Comparison of ENCODE assay signal across 32 cellular contexts in the genomic region with DNA sequence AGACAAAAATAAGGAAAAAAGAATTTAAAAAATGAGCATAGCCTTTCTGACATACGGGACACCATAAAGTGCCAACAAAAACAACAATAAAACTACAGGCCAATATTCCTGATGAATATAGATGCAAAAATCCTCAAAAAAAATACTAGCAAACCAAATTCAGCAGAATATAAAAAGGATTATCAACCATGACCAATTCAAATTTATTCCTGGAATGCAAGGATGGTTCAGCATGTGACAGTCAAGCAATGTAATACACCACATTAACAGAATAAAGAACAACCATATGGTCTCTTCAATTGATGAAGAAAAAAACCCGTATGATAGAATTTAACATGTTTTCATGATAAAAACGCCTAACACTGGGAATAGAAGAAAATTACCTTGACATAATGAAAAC.
"Had no signal": no experiment of that assay in that cellular context is flagged by ENCODE, and none has a peak within 500 bp of the region (broad histone marks: within the 10 kb centered on the region; RNA-seq: fewer than 3 reads in every experiment).

No MANE protein-coding gene starts in this region.

- H3K27ac ChIP-seq: adrenal gland, ascending aorta, body of pancreas, brain microvascular endothelial cell, breast epithelium, cardiac muscle cell had no signal

- H3K27me3 ChIP-seq: adrenal gland, ascending aorta, body of pancreas, brain microvascular endothelial cell, breast epithelium, cardiac muscle cell had no signal

- DNase-seq: activated effector memory CD4-positive, alpha-beta T cell treated with anti-CD3 and anti-CD28 coated beads, Interleukin-2, amount 50 U/mL, for 16 hours; activated effector memory CD4-positive, alpha-beta T cell treated with Interleukin-2 at 50 U/mL for 16 hours; activated gamma-delta T cell; activated gamma-delta T cell treated with Interleukin-2 at 50 U/mL for 16 hours; activated naive CD4-positive, alpha-beta T cell; activated naive CD4-positive, alpha-beta T cell treated with anti-CD3 and anti-CD28 coated beads for 36 hours; activated naive CD4-positive, alpha-beta T cell treated with anti-CD3 and anti-CD28 coated beads, Interleukin-2, amount 10 ng/mL, durations not matched to agents 7 days and 5 days; activated naive CD4-positive, alpha-beta T cell treated with anti-CD3 and anti-CD28 coated beads, Interleukin-2, amount 50 U/mL, for 16 hours; activated naive CD4-positive, alpha-beta T cell treated with Interleukin-2 at 50 U/mL for 16 hours; activated naive CD8-positive, alpha-beta T cell treated with anti-CD3 and anti-CD28 coated beads for 36 hours; activated naive CD8-positive, alpha-beta T cell treated with anti-CD3 and anti-CD28 coated beads, Interleukin-2, amount 10 ng/mL, durations not matched to agents 7 days and 5 days; activated naive CD8-positive, alpha-beta T cell treated with anti-CD3 and anti-CD28 coated beads, Interleukin-2, amount 50 U/mL, for 24 hours; activated T-cell treated with anti-CD3 and anti-CD28 coated beads, Interleukin-2, amount 50 U/mL, for 4 hours; activated T-cell treated with anti-CD3 and anti-CD28 coated beads, Interleukin-2, amount 50 U/mL, for 48 hours; activated T-cell treated with anti-CD3 and anti-CD28 coated beads, Interleukin-2, amount 50 U/mL, for 72 hours; adrenal gland; amniotic stem cell; amygdala; anterior cingulate cortex; aorta; body of pancreas; brain microvascular endothelial cell; caudate nucleus; central memory CD4-positive, alpha-beta T cell; cerebellar nuclear complex had no signal

- H3K9me3 ChIP-seq: adrenal gland, ascending aorta, body of pancreas had no signal

- H3K36me3 ChIP-seq: adrenal gland, ascending aorta, brain microvascular endothelial cell, breast epithelium, cardiac muscle cell had no signal

- ATAC-seq: activated naive CD4-positive, alpha-beta T cell treated with anti-CD3 and anti-CD28 coated beads, Interleukin-2, amount 50 U/mL, for 72 hours; activated naive CD8-positive, alpha-beta T cell treated with anti-CD3 and anti-CD28 coated beads, Interleukin-2, amount 50 U/mL, for 24 hours; activated T-cell treated with anti-CD3 and anti-CD28 coated beads, Interleukin-2, amount 50 U/mL, for 4 hours; activated T-cell treated with anti-CD3 and anti-CD28 coated beads, Interleukin-2, amount 50 U/mL, for 72 hours; activated T-helper 17 cell treated with anti-CD3 and anti-CD28 coated beads, Interleukin-2, amount 50 U/mL, for 72 hours; body of pancreas had no signal

- FAIRE-seq: astrocyte, bronchial epithelial cell had no signal

- H3K4me1 ChIP-seq: adrenal gland, ascending aorta, body of pancreas, breast epithelium had no signal

- H3K4me3 ChIP-seq: adrenal gland, ascending aorta, body of pancreas, breast epithelium, cardiac muscle cell had no signal
